ENCODE assay signal across 8 cellular contexts in the genomic region with DNA sequence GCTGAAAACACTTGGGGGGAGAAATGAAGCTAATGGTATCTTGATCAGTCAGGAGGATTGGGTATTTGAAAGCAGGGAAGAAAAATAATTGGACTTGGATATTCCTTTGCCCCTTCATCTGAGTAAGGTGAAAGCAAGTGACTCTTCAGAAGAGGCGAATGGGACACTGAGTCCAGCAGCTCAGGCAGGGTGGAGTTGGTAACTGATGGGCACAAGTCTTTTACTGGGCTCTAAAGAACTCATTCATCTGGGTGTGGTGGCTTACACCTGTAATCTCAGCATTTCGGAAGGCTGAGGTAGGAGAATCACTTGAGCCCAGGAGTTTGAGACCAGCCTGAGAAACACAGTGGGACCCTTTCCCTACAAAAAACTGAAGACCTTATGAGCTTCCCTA. TPM values are rescaled to one million over a fixed set of nuclear protein-coding genes. Genes with fewer than 3 reads are reported as not detected.
A peak's percentile ranks its signal among the peaks of the same experiment; 100 is the strongest.
DNase-seq lines count a peak whose midpoint lies in the region; ATAC-seq and TF ChIP-seq lines count a peak whose summit lies in the region.

No MANE protein-coding gene starts in this region.

- peaks cover 85% of the 10 kb centered on the region for H3K4me1 Mint-ChIP-seq in stimulated activated naive CD8-positive, alpha-beta T cell treated with anti-CD3 and anti-CD28 coated beads, Interleukin-15, Interleukin-2, amounts not matched to agents 100 ng/mL and 50 ng/mL, for 24 hours (ENCODE audit: low read depth)

- H3K27me3 ChIP-seq in mucosa of rectum (ENCODE audit: control insufficient read depth in 2 of 2, insufficient read depth in 2 of 2, low read length in 2 of 2), result no peaks in the 10 kb centered on the region

- intact Hi-C loops in lower leg skin (cut with DNase I; ENCODE audit: low total_unique reads), result no loop called here

- DNase-seq in stimulated activated naive CD8-positive, alpha-beta T cell treated with anti-CD3 and anti-CD28 coated beads, Interleukin-15, Interleukin-2, amounts not matched to agents 100 U/mL and 50 U/mL, for 24 hours, result no peak
- DNase-seq in caudate nucleus (lab: John Stamatoyannopoulos, UW) (no peak), dermis blood vessel endothelial cell (no peak), lower leg skin (ENCODE audit: low spot score in 2 of 2) (no peak), islet precursor cell (no peak), AG08396 (ENCODE audit: low spot score) (no peak)

- H3K4me1 ChIP-seq in mucosa of rectum (ENCODE audit: control insufficient read depth in 2 of 2, insufficient read depth in 2 of 2, low read length in 2 of 2), result peaks cover 39 to 65% of the 10 kb centered on the region in 2 donors

- H3K36me3 Mint-ChIP-seq in stimulated activated naive CD8-positive, alpha-beta T cell treated with anti-CD3 and anti-CD28 coated beads, Interleukin-15, Interleukin-2, amounts not matched to agents 100 ng/mL and 50 ng/mL, for 24 hours (ENCODE audit: low read depth), result peaks cover 50% of the 10 kb centered on the region

- H3K9ac ChIP-seq in mucosa of rectum (ENCODE audit: low read depth in 1 of 2, low read length in 2 of 2), result peak overlapping the region; percentile 64 to 71

- no peaks in the 10 kb centered on the region for H3K9me3 Mint-ChIP-seq in stimulated activated naive CD8-positive, alpha-beta T cell treated with anti-CD3 and anti-CD28 coated beads, Interleukin-15, Interleukin-2, amounts not matched to agents 100 ng/mL and 50 ng/mL, for 24 hours

- peak overlapping the region; percentile 99 for H3K4me3 Mint-ChIP-seq in stimulated activated naive CD8-positive, alpha-beta T cell treated with anti-CD3 and anti-CD28 coated beads, Interleukin-15, Interleukin-2, amounts not matched to agents 100 ng/mL and 50 ng/mL, for 24 hours

- H3K27me3 Mint-ChIP-seq in stimulated activated naive CD8-positive, alpha-beta T cell treated with anti-CD3 and anti-CD28 coated beads, Interleukin-15, Interleukin-2, amounts not matched to agents 100 ng/mL and 50 ng/mL, for 24 hours, result no peaks in the 10 kb centered on the region

- peak overlapping the region; percentile 91 for H3K27ac ChIP-seq in caudate nucleus (ENCODE audit: low read depth, low read length)
- H3K27ac ChIP-seq in mucosa of rectum (ENCODE audit: low read depth in 2 of 2, low read length in 2 of 2), result peak overlapping the region; percentile 85 to 94

- TF ChIP-seq CTCF in lower leg skin (IDR thresholded peaks at IDR 0.05), result no peak

- H3K9me3 ChIP-seq in mucosa of rectum (ENCODE audit: control insufficient read depth in 2 of 2, low read length in 2 of 2), result no peaks in the 10 kb centered on the region

- no peak for TF ChIP-seq POLR2A in lower leg skin (IDR thresholded peaks at IDR 0.05)

- H3K4me3 ChIP-seq in mucosa of rectum (ENCODE audit: low read length in 2 of 2) (peak overlapping the region; percentile 32 to 61), lower leg skin (ENCODE audit: low read depth, poor library complexity, severe bottlenecking) (no peak overlapping the region)

- peaks cover 8 to 16% of the 10 kb centered on the region in 2 donors for H3K36me3 ChIP-seq in mucosa of rectum (ENCODE audit: control insufficient read depth in 2 of 2, insufficient read depth in 2 of 2, low read length in 2 of 2)

- no peak for ATAC-seq in stimulated activated naive CD8-positive, alpha-beta T cell treated with anti-CD3 and anti-CD28 coated beads, Interleukin-15, Interleukin-2, amounts not matched to agents 100 U/mL and 50 U/mL, for 24 hours

- WGBS in lower leg skin, 2 donors, result 21 to 30% methylated on average over 2 of the region's 2 CpGs

- H3K27ac Mint-ChIP-seq in stimulated activated naive CD8-positive, alpha-beta T cell treated with anti-CD3 and anti-CD28 coated beads, Interleukin-15, Interleukin-2, amounts not matched to agents 100 ng/mL and 50 ng/mL, for 24 hours, result peak overlapping the region; percentile 98

RNA-seq across cellular contexts. Expression of a gene that starts 11.2 kb away (rescaled TPM):
- 174 and 316 TPM in 2 replicates for total RNA-seq in dermis blood vessel endothelial cell
- 100 to 1,000 TPM; 136 to 163 (median 147) TPM for total RNA-seq in lower leg skin

RNA-seq across cellular contexts. Expression of a gene that starts 55.3 kb away (rescaled TPM):
- 82.0 and 92.2 TPM in 2 replicates for total RNA-seq in dermis blood vessel endothelial cell
- 10 to 100 TPM; 31.8 to 46.8 (median 35.3) TPM for total RNA-seq in lower leg skin

RNA-seq across cellular contexts. Expression of a gene that starts 55.7 kb away (rescaled TPM):
- total RNA-seq in dermis blood vessel endothelial cell, result 13.6 and 14.2 TPM in 2 replicates
- total RNA-seq in lower leg skin, result 10 to 100 TPM in 3 of 4 donors, 1 to 10 TPM in 1; 9.6 to 27.9 (median 15.2) TPM

RNA-seq across cellular contexts. Expression of a gene that starts 55.8 kb away (rescaled TPM):
- 68.7 and 94.8 TPM in 2 replicates for total RNA-seq in dermis blood vessel endothelial cell
- 1 to 10 TPM; 4.0 to 6.3 (median 4.2) TPM for total RNA-seq in lower leg skin
